Comparison of ENCODE assay signal across 1 cellular context in the genomic region with DNA sequence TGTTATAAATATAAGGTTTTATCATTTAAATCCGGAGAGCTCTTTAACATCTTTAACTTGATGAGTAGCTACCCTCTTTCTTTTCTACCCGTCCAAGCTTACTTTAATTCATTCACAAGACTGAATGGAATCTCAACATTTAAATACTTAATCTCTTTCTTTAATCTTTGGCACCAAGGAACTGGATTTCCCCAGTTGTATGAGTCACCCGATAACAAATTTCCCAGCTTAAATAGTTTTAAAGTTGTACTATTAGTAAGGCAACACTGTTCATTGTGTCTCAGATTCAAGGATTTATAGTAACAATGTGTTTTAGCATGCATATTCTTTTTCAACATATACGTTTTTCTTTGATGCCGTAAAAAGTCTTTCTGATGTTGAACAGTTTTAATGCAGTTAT.
TF ChIP-seq lines count a peak whose summit lies in the region.

No MANE protein-coding gene starts in this region.

TF ChIP-seq in A549, 52 proteins besides CTCF, POLR2A, EP300 and RAD21 (continued from another document):
- TF ChIP-seq HOXA7 (CRISPR knock-in tag; IDR thresholded peaks at IDR 0.05) (no peak), GATA3 (IDR thresholded peaks at IDR 0.05; ENCODE audit: borderline replicate concordance) (peak; percentile 75; the same call in 1 of the 2 replicates), SREBF2 (IDR thresholded peaks at IDR 0.05) (no peak), FOSL2 (IDR thresholded peaks at IDR 0.05) (no peak), FOSL2 (CRISPR knock-in tag; IDR thresholded peaks at IDR 0.05) (peak; percentile 81)
TF ChIP-seq in A549: peak in this region for 2.
